1 cellular context compared by ENCODE assay signal in the genomic region with DNA sequence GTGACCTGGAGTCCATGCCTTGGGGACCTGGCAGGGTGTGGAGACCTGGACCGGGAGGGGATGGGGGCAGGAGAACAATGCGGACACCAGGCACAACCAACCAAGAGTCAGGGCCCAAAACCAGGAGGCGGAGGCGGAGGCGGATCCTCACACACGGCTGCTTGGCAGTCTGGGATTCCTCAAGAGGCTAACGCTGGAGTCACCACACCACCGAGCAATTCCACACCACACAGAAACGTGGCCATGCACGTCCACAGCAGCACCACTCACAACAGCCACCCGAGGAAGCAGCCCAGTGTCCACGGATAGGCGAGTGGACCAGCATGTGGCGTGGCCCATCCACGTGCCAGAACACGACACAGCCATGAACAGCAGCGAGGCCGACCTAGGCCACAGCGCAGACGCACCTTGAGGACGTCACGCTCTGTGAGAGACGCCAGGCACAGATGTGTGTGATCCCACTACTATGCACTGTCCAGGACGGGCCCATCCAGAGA.
TF ChIP-seq lines count a peak whose summit lies in the region.

No MANE protein-coding gene starts in this region.

TF ChIP-seq in H1, 55 proteins besides CTCF, POLR2A, EP300 and RAD21:
- TF ChIP-seq EGR1 (IDR thresholded peaks at IDR 0.05; ENCODE audit: borderline replicate concordance, low read depth, low read length): peak; percentile 56; the same call in 1 of the 2 replicates
- no peak for TF ChIP-seq KDM1A (IDR thresholded peaks at IDR 0.05; ENCODE audit: borderline replicate concordance, low read length)
- no peak for TF ChIP-seq ZNF274 (IDR thresholded peaks at IDR 0.05; ENCODE audit: borderline replicate concordance, extremely low read depth, low read length)
